8 cellular contexts compared by ENCODE assay signal in the genomic region with DNA sequence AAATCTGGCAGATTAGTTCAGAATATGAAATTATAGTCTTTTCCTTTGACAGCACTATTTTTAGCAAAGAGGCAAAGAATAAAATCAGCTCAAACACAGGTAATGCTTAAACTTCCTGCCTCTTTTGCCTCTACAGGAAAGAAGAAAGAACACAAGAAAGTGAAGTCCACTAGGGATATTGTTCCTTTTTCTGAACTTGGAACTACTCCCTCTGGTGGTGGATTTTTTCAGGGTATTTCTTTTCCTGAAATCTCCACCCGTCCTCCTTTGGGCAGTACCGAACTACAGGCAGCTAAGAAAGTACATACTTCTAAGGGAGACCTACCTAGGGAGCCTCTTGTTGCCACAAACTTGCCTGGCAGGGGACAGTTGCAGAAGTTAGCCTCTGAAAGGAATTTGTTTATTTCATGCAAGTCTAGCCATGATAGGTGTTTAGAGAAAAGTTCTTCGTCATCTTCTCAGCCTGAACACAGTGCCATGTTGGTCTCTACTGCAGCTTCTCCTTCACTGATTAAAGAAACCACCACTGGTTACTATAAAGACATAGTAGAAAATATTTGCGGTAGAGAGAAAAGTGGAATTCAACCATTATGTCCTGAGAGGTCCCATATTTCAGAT. TPM values are rescaled to one million over a fixed set of nuclear protein-coding genes. Genes with fewer than 3 reads are reported as not detected.
DNase-seq lines count a peak whose midpoint lies in the region; ATAC-seq and TF ChIP-seq lines count a peak whose summit lies in the region.

No MANE protein-coding gene starts in this region.

- CTCF ChIA-PET in CD8-positive, alpha-beta T cell (lab: Charles Lee): interaction anchor here (0.7 to 2.6 kb wide), 14 partner anchors 10 to 119 kb away, joined by 3 to 16 read pairs (median 4); a partner anchor contains a TSS

- H3K27me3 ChIP-seq in CD8-positive, alpha-beta T cell (ENCODE audit: insufficient read depth, low read length): no peaks in the 10 kb centered on the region
- no peaks in the 10 kb centered on the region for H3K27me3 ChIP-seq in breast epithelium
- no peaks in the 10 kb centered on the region for H3K27me3 ChIP-seq in effector memory CD4-positive, alpha-beta T cell (replicated peaks; ENCODE audit: control insufficient read depth, insufficient read depth, low read length, poor library complexity, severe bottlenecking)

- peaks cover 83% of the 10 kb centered on the region for H3K36me3 Mint-ChIP-seq in CD8-positive, alpha-beta T cell

- no peaks in the 10 kb centered on the region for H3K27me3 Mint-ChIP-seq in CD8-positive, alpha-beta T cell (ENCODE audit: low read depth)

- peak; percentile 59 for TF ChIP-seq CTCF in CD8-positive, alpha-beta T cell (IDR thresholded peaks at IDR 0.05)
- TF ChIP-seq CTCF in breast epithelium (IDR thresholded peaks at IDR 0.05) (peak in 2 of 3 donors; percentile 17 to 41), mucosa of descending colon (IDR thresholded peaks at IDR 0.05) (peak; percentile 24)

- no peak for TF ChIP-seq POLR2A in breast epithelium (IDR thresholded peaks at IDR 0.05)

- no peaks in the 10 kb centered on the region for H3K4me1 ChIP-seq in CD8-positive, alpha-beta T cell (ENCODE audit: insufficient read depth, low read length)
- H3K4me1 ChIP-seq in breast epithelium (no peaks in the 10 kb centered on the region), mucosa of descending colon (ENCODE audit: low read depth) (peaks cover 3% of the 10 kb centered on the region)
- H3K4me1 ChIP-seq in effector memory CD4-positive, alpha-beta T cell (ENCODE audit: control insufficient read depth, insufficient read depth, low read length, poor library complexity, severe bottlenecking): no peaks in the 10 kb centered on the region

- intact Hi-C loops in CD8-positive, alpha-beta T cell (cut with DNase I, micrococcal nuclease): loop anchor here (1.0 to 5.0 kb wide), 5 partner anchors 40 to 1955 kb away; no protein-coding TSS in a partner anchor
- intact Hi-C loops in breast epithelium (cut with DNase I; ENCODE audit: low total_unique reads) (no loop called here), mucosa of descending colon (cut with DNase I, micrococcal nuclease) (no loop called here)

- H3K9me3 ChIP-seq in CD8-positive, alpha-beta T cell (ENCODE audit: low read length): no peaks in the 10 kb centered on the region
- H3K9me3 ChIP-seq in breast epithelium: no peaks in the 10 kb centered on the region
- H3K9me3 ChIP-seq in mucosa of descending colon: no peaks in the 10 kb centered on the region
- H3K9me3 ChIP-seq in effector memory CD4-positive, alpha-beta T cell (ENCODE audit: control insufficient read depth, low read length): no peaks in the 10 kb centered on the region

- peak; percentile 40 for ATAC-seq in CD8-positive, alpha-beta T cell
- peak; percentile 53 for ATAC-seq in GM18868 (IDR thresholded peaks at IDR 0.05; ENCODE audit: unreplicated experiment)
- peak; percentile 77 for ATAC-seq in mucosa of descending colon
- ATAC-seq in HG03280 (IDR thresholded peaks at IDR 0.05; ENCODE audit: unreplicated experiment): no peak
- no peak for ATAC-seq in GM21576 (IDR thresholded peaks at IDR 0.05; ENCODE audit: unreplicated experiment)

- peak overlapping the region; percentile 41 for H3K27ac Mint-ChIP-seq in CD8-positive, alpha-beta T cell

- no peak overlapping the region for H3K4me3 Mint-ChIP-seq in CD8-positive, alpha-beta T cell

- H3K36me3 ChIP-seq in CD8-positive, alpha-beta T cell (ENCODE audit: insufficient read depth, low read length): peaks cover 32% of the 10 kb centered on the region
- H3K36me3 ChIP-seq in breast epithelium (no peaks in the 10 kb centered on the region), mucosa of descending colon (ENCODE audit: low read depth) (no peaks in the 10 kb centered on the region)
- peaks cover 42% of the 10 kb centered on the region for H3K36me3 ChIP-seq in effector memory CD4-positive, alpha-beta T cell (ENCODE audit: control insufficient read depth, insufficient read depth, low read length)

- POLR2A ChIA-PET in CD8-positive, alpha-beta T cell (lab: Charles Lee): interaction anchor here (1.4 kb wide), 1 partner anchor 17 kb away, joined by 5 read pairs; a partner anchor contains a TSS

- H3K27ac ChIP-seq in CD8-positive, alpha-beta T cell (ENCODE audit: low read depth, low read length): no peak overlapping the region
- no peak overlapping the region for H3K27ac ChIP-seq in breast epithelium
- no peak overlapping the region for H3K27ac ChIP-seq in effector memory CD4-positive, alpha-beta T cell (ENCODE audit: insufficient read depth, low read length, poor library complexity, severe bottlenecking)

- no peaks in the 10 kb centered on the region for H3K9me3 Mint-ChIP-seq in CD8-positive, alpha-beta T cell

- H3K4me1 Mint-ChIP-seq in CD8-positive, alpha-beta T cell (ENCODE audit: low read depth): peaks cover 13% of the 10 kb centered on the region

- no peak overlapping the region for H3K4me3 ChIP-seq in CD8-positive, alpha-beta T cell (ENCODE audit: low read depth, low read length)
- H3K4me3 ChIP-seq in breast epithelium: no peak overlapping the region
- no peak overlapping the region for H3K4me3 ChIP-seq in mucosa of descending colon
- no peak overlapping the region for H3K4me3 ChIP-seq in effector memory CD4-positive, alpha-beta T cell (ENCODE audit: insufficient read depth, low read depth, low read length, poor library complexity, severe bottlenecking)

- DNase-seq in CD8-positive, alpha-beta T cell: peak in 1 of 7 experiments; percentile 12
- peak; percentile 44 for DNase-seq in NCI-H82 treated with DMSO at 0.1 percent for 48 hours (lab: John Stamatoyannopoulos, UW; ENCODE audit: unreplicated experiment)
- DNase-seq in breast epithelium (ENCODE audit: low spot score in 2 of 2): no peak
- peak in 1 of 3 donors; percentile 44 for DNase-seq in mucosa of descending colon
- no peak for DNase-seq in effector memory CD4-positive, alpha-beta T cell

RNA-seq across cellular contexts. Expression of a gene that starts 17.4 kb away (rescaled TPM):
- 10 to 100 TPM; 78.2 to 82.3 TPM for total RNA-seq in CD8-positive, alpha-beta T cell
- total RNA-seq in breast epithelium (100 to 1,000 TPM in 1 of 3 donors, 10 to 100 TPM in 2; 42.9 to 115 (median 67.8) TPM), mucosa of descending colon (10 to 100 TPM; 46.7 to 83.6 (median 69.8) TPM)

Comparison
In these comparisons a context has a peak if more than half of its experiments do, and no peak if none do; other contexts are left out.
1. ATAC-seq: peak in CD8-positive, alpha-beta T cell (single experiment), GM18868 (single experiment) and mucosa of descending colon (single experiment); none in HG03280 (single experiment) and GM21576 (single experiment).
2. intact Hi-C loops: an anchor here in CD8-positive, alpha-beta T cell (1.0 to 5.0 kb wide); none called in breast epithelium and mucosa of descending colon.
3. Peak in every context shown above with its lines, with median percentiles within 50 percentile points of each other: CTCF ChIP-seq.